ENCODE assay signal across 21 cellular contexts in the genomic region with DNA sequence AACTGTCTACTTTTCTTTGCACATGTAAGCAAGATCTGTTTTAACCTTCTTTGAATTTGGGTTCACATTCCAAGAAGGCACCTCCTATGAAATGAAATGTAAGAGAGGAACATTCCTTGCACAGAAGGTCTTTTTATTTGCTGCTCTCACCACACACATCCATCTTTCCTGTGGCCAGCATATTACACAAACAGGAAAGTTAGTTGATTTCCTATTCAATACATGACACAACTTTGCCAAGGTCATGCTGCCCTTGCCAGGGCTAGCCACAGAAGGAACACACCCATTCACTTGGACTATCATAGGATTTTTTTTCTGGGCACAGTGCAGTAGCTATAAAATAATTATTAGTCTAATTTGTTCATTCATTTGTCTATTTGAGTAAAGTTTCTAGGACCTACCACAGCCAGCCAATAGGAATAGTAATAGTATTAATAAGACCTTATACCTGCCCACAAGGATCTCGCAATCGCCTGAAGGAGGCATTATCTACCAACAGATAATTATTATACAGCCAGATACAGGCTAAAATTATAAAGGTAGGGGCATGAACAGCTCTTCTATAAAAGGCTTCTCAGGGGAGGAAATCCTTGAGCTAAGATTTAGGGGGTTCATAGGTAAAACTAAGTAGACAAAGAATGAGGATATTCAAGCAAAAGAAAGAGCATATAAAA.
A peak's percentile ranks its signal among the peaks of the same experiment; 100 is the strongest.
DNase-seq lines count a peak whose midpoint lies in the region; ATAC-seq and TF ChIP-seq lines count a peak whose summit lies in the region.
"Had no signal": no experiment of that assay in that cellular context is flagged by ENCODE, and none has a peak within 500 bp of the region (broad histone marks: within the 10 kb centered on the region; RNA-seq: fewer than 3 reads in every experiment).

No MANE protein-coding gene starts in this region.

- no peak overlapping the region for H3K14ac ChIP-seq in IMR-90 (replicated peaks; ENCODE audit: low read depth, low read length)

- DNase-seq in ELR (ENCODE audit: low read depth) (peak; percentile 29), IMR-90 (peak; percentile 32), astrocyte of the spinal cord (ENCODE audit: low read depth, low spot score) (peak; percentile 40), foreskin keratinocyte (peak in 1 of 2 donors; percentile 15)
- DNase-seq: activated CD4-positive, alpha-beta T cell treated with anti-CD3 and anti-CD28 coated beads, Interleukin-2, amount 50 U/mL, for 1 hour; activated naive CD4-positive, alpha-beta T cell treated with anti-CD3 and anti-CD28 coated beads, Interleukin-2, amount 10 ng/mL, durations not matched to agents 7 days and 5 days; activated T-cell treated with anti-CD3 and anti-CD28 coated beads for 4 hours; C1 segment of cervical spinal cord; DMS153; effector CD4-positive, alpha-beta T cell; gastrocnemius medialis; NCI-H187 treated with DMSO at 0.1 percent for 48 hours; NCI-H524; PC-9; transverse colon had no signal

- POLR2A ChIA-PET in IMR-90 (lab: Charles Lee; ENCODE audit: unreplicated experiment): no interaction called here

- H2BK20ac ChIP-seq in IMR-90 (ENCODE audit: low read depth, low read length): no peak overlapping the region

- CTCF ChIA-PET in IMR-90 (lab: Yijun Ruan, JAX): no interaction called here

- H3K4me1 ChIP-seq in IMR-90 (ENCODE audit: control insufficient read depth, insufficient read depth, low read length) (no peaks in the 10 kb centered on the region; the same call in 1 of the 2 replicates), foreskin keratinocyte (peaks cover 2% of the 10 kb centered on the region)
- H3K4me1 ChIP-seq: gastrocnemius medialis, transverse colon had no signal

- H3K27ac ChIP-seq in IMR-90 (ENCODE audit: insufficient read depth, low read length): no peak overlapping the region
- no peak overlapping the region for H3K27ac ChIP-seq in foreskin keratinocyte
- H3K27ac ChIP-seq: gastrocnemius medialis, PC-9, transverse colon had no signal

- H3K36me3 ChIP-seq in IMR-90 (ENCODE audit: control insufficient read depth, insufficient read depth, low read length): no peaks in the 10 kb centered on the region
- H3K36me3 ChIP-seq: gastrocnemius medialis, transverse colon had no signal

- H3K79me1 ChIP-seq in IMR-90 (ENCODE audit: low read depth in 1 of 2, low read length in 2 of 2): no peaks in the 10 kb centered on the region

- no TSS peak for BruUV-seq in IMR-90 (replicated peaks; lab: Mats Ljungman, UMichigan)

- H3K9me3 ChIP-seq in IMR-90 (ENCODE audit: control insufficient read depth, insufficient read depth, low read length): no peaks in the 10 kb centered on the region
- H3K9me3 ChIP-seq: gastrocnemius medialis, transverse colon had no signal

- H3K4ac ChIP-seq in IMR-90 (ENCODE audit: low read depth, low read length): no peak overlapping the region

- H2AK5ac ChIP-seq in IMR-90 (ENCODE audit: low read depth, low read length): no peak overlapping the region

- H2BK120ac ChIP-seq in IMR-90 (ENCODE audit: low read depth, low read length): no peak overlapping the region

- no peak overlapping the region for H3K4me2 ChIP-seq in IMR-90 (ENCODE audit: low read depth, low read length)
- H3K4me2 ChIP-seq: PC-9 had no signal

- H3K4me3 ChIP-seq in IMR-90 (ENCODE audit: insufficient read depth, low read depth, low read length) (no peak overlapping the region), astrocyte of the spinal cord (ENCODE audit: low read depth, low read length) (no peak overlapping the region)
- H3K4me3 ChIP-seq: gastrocnemius medialis, PC-9, transverse colon had no signal

- no peak overlapping the region for H2BK15ac ChIP-seq in IMR-90 (ENCODE audit: low read depth, low read length)

- dilution Hi-C loops in IMR-90 (cut with HindIII; ENCODE audit: low sequenced_read_pairs, unreplicated experiment): no loop called here

- no peak overlapping the region for H2AFZ ChIP-seq in IMR-90 (replicated peaks; ENCODE audit: low read length, poor library complexity)
- H2AFZ ChIP-seq: PC-9 had no signal

- no peaks in the 10 kb centered on the region for H3K27me3 ChIP-seq in IMR-90 (ENCODE audit: control insufficient read depth, insufficient read depth, low read length)
- H3K27me3 ChIP-seq in foreskin keratinocyte: peaks cover 87% of the 10 kb centered on the region
- H3K27me3 ChIP-seq: gastrocnemius medialis, transverse colon had no signal

- no peak overlapping the region for H3K9ac ChIP-seq in IMR-90 (ENCODE audit: low read depth, low read length)

- peak; percentile 38; the same call in 1 of the 2 replicates for TF ChIP-seq RAD21 in IMR-90 (IDR thresholded peaks at IDR 0.05; ENCODE audit: low read length)

- no peak overlapping the region; the same call in 1 of the 2 replicates for H4K91ac ChIP-seq in IMR-90 (ENCODE audit: insufficient read depth, low read depth, low read length)

- no peak overlapping the region for H4K5ac ChIP-seq in IMR-90 (ENCODE audit: low read depth, low read length)

- in situ Hi-C loops in IMR-90 (cut with MboI; ENCODE audit: low sequenced_read_pairs) (no loop called here), astrocyte of the spinal cord (cut with HindIII; ENCODE audit: low sequenced_read_pairs) (no loop called here)

- peak; percentile 26; the same call in 1 of the 2 replicates for TF ChIP-seq CTCF in IMR-90 (conservative IDR thresholded peaks at IDR 0.05; ENCODE audit: low read depth, low read length)
- peak; percentile 17 for TF ChIP-seq CTCF in astrocyte of the spinal cord (IDR thresholded peaks at IDR 0.05; ENCODE audit: low read depth, low read length)
- peak; percentile 57 for TF ChIP-seq CTCF in foreskin keratinocyte (conservative IDR thresholded peaks at IDR 0.05)

- H3K56ac ChIP-seq in IMR-90 (ENCODE audit: extremely low read depth, insufficient read depth, low read length): no peak overlapping the region

- no peaks in the 10 kb centered on the region for H3K9me1 ChIP-seq in IMR-90 (ENCODE audit: insufficient read depth, low read length)

- intact Hi-C loops in IMR-90 (cut with micrococcal nuclease): loop anchor here (1.0 kb wide), 1 partner anchor 312 kb away; no protein-coding TSS in a partner anchor

- WGBS in IMR-90 (ENCODE audit: extremely low coverage in 2 of 2, insufficient read length in 1 of 2), 2 experiments: no CpG with 5 or more reads among the region's 2 CpGs

- TF ChIP-seq POLR2A in IMR-90 (IDR thresholded peaks at IDR 0.05; ENCODE audit: low read depth, low read length): no peak

- no peak overlapping the region for H2BK5ac ChIP-seq in IMR-90 (ENCODE audit: low read depth, low read length, poor library complexity, severe bottlenecking)

- no peak overlapping the region for H3K18ac ChIP-seq in IMR-90 (ENCODE audit: low read depth, low read length)

- no peak overlapping the region for H4K8ac ChIP-seq in IMR-90 (ENCODE audit: low read depth in 2 of 2, low read length in 2 of 2)

- H2AK9ac ChIP-seq in IMR-90 (replicated peaks; ENCODE audit: low read depth, low read length, poor library complexity): no peak overlapping the region

- H4K20me1 ChIP-seq in IMR-90 (ENCODE audit: insufficient read depth, low read length): no peaks in the 10 kb centered on the region

- ATAC-seq in IMR-90 (ENCODE audit: low read depth) (no peak), foreskin keratinocyte (no peak), HG03442 (IDR thresholded peaks at IDR 0.05; ENCODE audit: unreplicated experiment) (no peak), GM18517 (IDR thresholded peaks at IDR 0.05; ENCODE audit: unreplicated experiment) (no peak), GM19395 (IDR thresholded peaks at IDR 0.05; ENCODE audit: unreplicated experiment) (no peak), GM21381 (IDR thresholded peaks at IDR 0.05; ENCODE audit: unreplicated experiment) (no peak)
- ATAC-seq: gastrocnemius medialis; left lobe of liver; stimulated activated effector memory CD8-positive, alpha-beta T cell treated with anti-CD3 and anti-CD28 coated beads, Interleukin-12 subunit alpha, Interleukin-12 subunit beta, amount 100 ng/mL, for 72 hours had no signal

- H3K23ac ChIP-seq in IMR-90 (ENCODE audit: low read depth, low read length): no peak overlapping the region

TF ChIP-seq in IMR-90, 13 proteins besides CTCF, POLR2A, EP300 and RAD21:
- TF ChIP-seq SMC3 (IDR thresholded peaks at IDR 0.05; ENCODE audit: low read depth, low read length) (peak; percentile 36), CHD1 (IDR thresholded peaks at IDR 0.05; ENCODE audit: low read depth, low read length) (no peak)
